ENCODE assay signal across 14 cellular contexts in the genomic region with DNA sequence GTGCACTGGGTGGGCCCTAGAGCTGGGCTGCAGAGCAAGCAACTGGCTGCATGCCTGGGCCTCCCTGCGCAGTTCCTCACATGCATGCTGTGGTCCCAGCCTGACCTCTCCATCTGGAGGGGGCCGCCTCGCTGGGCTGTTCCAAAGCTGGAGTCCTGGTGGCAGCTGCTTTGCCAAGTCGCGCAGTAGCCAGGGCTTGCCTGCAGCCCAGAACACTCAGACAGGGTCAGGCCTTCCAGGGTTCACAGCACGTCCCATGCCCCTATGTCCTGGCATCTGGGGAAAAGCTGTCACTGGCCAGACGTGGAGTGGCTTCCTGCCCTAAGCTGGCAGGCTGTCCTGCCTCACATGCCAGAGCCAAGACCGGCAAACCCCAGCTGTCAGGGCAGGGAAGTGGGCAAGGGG. TPM values are rescaled to one million over a fixed set of nuclear protein-coding genes. Genes with fewer than 3 reads are reported as not detected.
DNase-seq lines count a peak whose midpoint lies in the region; ATAC-seq, FAIRE-seq and TF ChIP-seq lines count a peak whose summit lies in the region.
"Had no signal": no experiment of that assay in that cellular context is flagged by ENCODE, and none has a peak within 500 bp of the region (broad histone marks: within the 10 kb centered on the region; RNA-seq: fewer than 3 reads in every experiment).

No MANE protein-coding gene starts in this region.

- H3K4me3 Mint-ChIP-seq in activated CD8-positive, alpha-beta T cell treated with anti-CD3 and anti-CD28 coated beads for 36 hours = no peak overlapping the region
- H3K4me3 Mint-ChIP-seq in naive thymus-derived CD4-positive, alpha-beta T cell = no peak overlapping the region
- H3K4me3 Mint-ChIP-seq: H9 had no signal

- no peaks in the 10 kb centered on the region for H3K27me3 ChIP-seq in naive thymus-derived CD4-positive, alpha-beta T cell (ENCODE audit: control insufficient read depth in 2 of 2, insufficient read depth in 2 of 2, low read length in 2 of 2)

- no peak overlapping the region for H3K27ac Mint-ChIP-seq in activated CD8-positive, alpha-beta T cell treated with anti-CD3 and anti-CD28 coated beads for 36 hours
- H3K27ac Mint-ChIP-seq in naive thymus-derived CD4-positive, alpha-beta T cell = no peak overlapping the region
- H3K27ac Mint-ChIP-seq: activated naive CD4-positive, alpha-beta T cell treated with anti-CD3 and anti-CD28 coated beads, Interleukin-2, amount 50 U/mL, for 72 hours; H9 had no signal

- in situ Hi-C loops in GM13976 (cut with MboI; ENCODE audit: low sequenced_read_pairs, unreplicated experiment) = no loop called here

- no peaks in the 10 kb centered on the region for H3K9me3 ChIP-seq in naive thymus-derived CD4-positive, alpha-beta T cell (ENCODE audit: control insufficient read depth in 2 of 3, low read length in 3 of 3)

- no peak overlapping the region for H3K4me3 ChIP-seq in fibroblast of pulmonary artery (replicated peaks; ENCODE audit: low read depth, low read length)
- H3K4me3 ChIP-seq in naive thymus-derived CD4-positive, alpha-beta T cell (ENCODE audit: low read length) = no peak overlapping the region

- no peak for FAIRE-seq in D721Med (lab: Jason Lieb, UNC)

- intact Hi-C loops in activated CD8-positive, alpha-beta T cell treated with anti-CD3 and anti-CD28 coated beads for 36 hours (cut with micrococcal nuclease) = no loop called here
- intact Hi-C loops in naive thymus-derived CD4-positive, alpha-beta T cell (cut with micrococcal nuclease) = no loop called here

- H3K4me1 Mint-ChIP-seq in activated CD8-positive, alpha-beta T cell treated with anti-CD3 and anti-CD28 coated beads for 36 hours (ENCODE audit: low read depth) = no peaks in the 10 kb centered on the region
- H3K4me1 Mint-ChIP-seq in naive thymus-derived CD4-positive, alpha-beta T cell = peaks cover 0 to 2% (median 0%) of the 10 kb centered on the region in 7 donors

- CTCF ChIA-PET in activated CD8-positive, alpha-beta T cell treated with anti-CD3 and anti-CD28 coated beads for 36 hours (lab: Charles Lee) = interaction anchor here (1.3 to 3.6 kb wide), 2 partner anchors 18 to 31 kb away, joined by 3 to 13 read pairs; no protein-coding TSS in a partner anchor
- CTCF ChIA-PET in naive thymus-derived CD4-positive, alpha-beta T cell (lab: Charles Lee) = interaction anchor here (0.5 to 0.9 kb wide), 2 partner anchors 17 to 54 kb away, joined by 3 read pairs; no protein-coding TSS in a partner anchor

- no peak for TF ChIP-seq CTCF in fibroblast of pulmonary artery (IDR thresholded peaks at IDR 0.05; ENCODE audit: low read length, missing control alignments)
- TF ChIP-seq CTCF in D721Med (IDR thresholded peaks at IDR 0.05; ENCODE audit: insufficient read depth, missing control alignments) = no peak
- no peak for TF ChIP-seq CTCF in GM13976 (IDR thresholded peaks at IDR 0.05; ENCODE audit: borderline replicate concordance, control extremely low read depth, extremely low read depth, insufficient read depth, missing control alignments)
- no peak for TF ChIP-seq CTCF in activated CD8-positive, alpha-beta T cell treated with anti-CD3 and anti-CD28 coated beads for 36 hours (IDR thresholded peaks at IDR 0.05)

- no peak for ATAC-seq in activated CD8-positive, alpha-beta T cell treated with anti-CD3 and anti-CD28 coated beads for 36 hours
- no peak for ATAC-seq in naive thymus-derived CD4-positive, alpha-beta T cell
- ATAC-seq: activated naive CD4-positive, alpha-beta T cell treated with anti-CD3 and anti-CD28 coated beads, Interleukin-2, amount 50 U/mL, for 72 hours had no signal

- POLR2A ChIA-PET in activated CD8-positive, alpha-beta T cell treated with anti-CD3 and anti-CD28 coated beads for 36 hours (lab: Charles Lee) = interaction anchor here (1.4 to 1.9 kb wide), 2 partner anchors 9 kb away, joined by 3 to 11 read pairs; no protein-coding TSS in a partner anchor
- POLR2A ChIA-PET in naive thymus-derived CD4-positive, alpha-beta T cell (lab: Charles Lee) = no interaction called here

- no peaks in the 10 kb centered on the region for H3K4me1 ChIP-seq in naive thymus-derived CD4-positive, alpha-beta T cell (ENCODE audit: control insufficient read depth in 2 of 2, insufficient read depth in 2 of 2, low read length in 2 of 2)

- peaks cover 29% of the 10 kb centered on the region for H3K36me3 Mint-ChIP-seq in activated CD8-positive, alpha-beta T cell treated with anti-CD3 and anti-CD28 coated beads for 36 hours (ENCODE audit: low read depth)
- peaks cover 5 to 34% (median 14%) of the 10 kb centered on the region in 5 donors for H3K36me3 Mint-ChIP-seq in naive thymus-derived CD4-positive, alpha-beta T cell

- no peaks in the 10 kb centered on the region for H3K27me3 Mint-ChIP-seq in activated CD8-positive, alpha-beta T cell treated with anti-CD3 and anti-CD28 coated beads for 36 hours
- H3K27me3 Mint-ChIP-seq in naive thymus-derived CD4-positive, alpha-beta T cell = no peaks in the 10 kb centered on the region

- H3K27ac ChIP-seq in substantia nigra (ENCODE audit: low read depth, low read length, poor library complexity, severe bottlenecking) = peak overlapping the region; percentile 84
- H3K27ac ChIP-seq in naive thymus-derived CD4-positive, alpha-beta T cell (ENCODE audit: low read depth, low read length) = no peak overlapping the region

- H3K9me3 Mint-ChIP-seq in activated CD8-positive, alpha-beta T cell treated with anti-CD3 and anti-CD28 coated beads for 36 hours = no peaks in the 10 kb centered on the region
- H3K9me3 Mint-ChIP-seq in naive thymus-derived CD4-positive, alpha-beta T cell = peaks cover 0 to 1% (median 0%) of the 10 kb centered on the region in 11 donors
- H3K9me3 Mint-ChIP-seq: activated naive CD4-positive, alpha-beta T cell treated with anti-CD3 and anti-CD28 coated beads, Interleukin-2, amount 50 U/mL, for 72 hours; H9 had no signal

- H3K36me3 ChIP-seq in naive thymus-derived CD4-positive, alpha-beta T cell (ENCODE audit: control insufficient read depth in 2 of 3, insufficient read depth in 3 of 3, low read length in 3 of 3) = peaks cover 0 to 50% (median 3%) of the 10 kb centered on the region in 3 experiments

- peak in 42 of 56 donors; percentile 22 to 83 (median 58) for DNase-seq in amygdala (lab: John Stamatoyannopoulos, UW)
- peak; percentile 69 for DNase-seq in fibroblast of pulmonary artery (ENCODE audit: low read depth)
- DNase-seq in midbrain (lab: John Stamatoyannopoulos, UW) = peak; percentile 64
- DNase-seq in substantia nigra (lab: John Stamatoyannopoulos, UW) = peak in 39 of 49 donors; percentile 29 to 88 (median 58)
- no peak for DNase-seq in D721Med (ENCODE audit: insufficient read length, low spot score)
- no peak for DNase-seq in GM13976 (ENCODE audit: low spot score)
- DNase-seq in activated CD8-positive, alpha-beta T cell treated with anti-CD3 and anti-CD28 coated beads for 36 hours = no peak
- no peak for DNase-seq in naive thymus-derived CD4-positive, alpha-beta T cell
- DNase-seq: DND-41, H9, NCI-H2029 treated with DMSO at 0.1 percent for 48 hours, SHP77 had no signal

RNA-seq across cellular contexts. Expression of a gene that starts 16.5 kb away (rescaled TPM):
- 1 to 10 TPM in 1 of 2 experiments, not detected in 1; 1.2 TPM for total RNA-seq in activated CD8-positive, alpha-beta T cell treated with anti-CD3 and anti-CD28 coated beads for 36 hours
- 1 to 10 TPM in 2 of 5 experiments, under 1 TPM in 3; 0.58 to 1.8 (median 0.89) TPM for total RNA-seq in naive thymus-derived CD4-positive, alpha-beta T cell
- polyA plus RNA-seq in naive thymus-derived CD4-positive, alpha-beta T cell = not detected

RNA-seq across cellular contexts. Expression of a gene that starts 35.5 kb away (rescaled TPM):
- total RNA-seq in activated CD8-positive, alpha-beta T cell treated with anti-CD3 and anti-CD28 coated beads for 36 hours = 10 to 100 TPM; 50.3 to 61.5 TPM
- 10 to 100 TPM; 45.3 to 99.3 (median 88.1) TPM for total RNA-seq in naive thymus-derived CD4-positive, alpha-beta T cell
- polyA plus RNA-seq in naive thymus-derived CD4-positive, alpha-beta T cell = 10 to 100 TPM; 52.4 to 70.6 TPM

RNA-seq across cellular contexts. Expression of a gene that starts 36.4 kb away (rescaled TPM):
- 10 to 100 TPM; 55.2 to 63.8 TPM for total RNA-seq in activated CD8-positive, alpha-beta T cell treated with anti-CD3 and anti-CD28 coated beads for 36 hours
- 10 to 100 TPM; 13.4 to 51.6 (median 27.8) TPM for total RNA-seq in naive thymus-derived CD4-positive, alpha-beta T cell
- polyA plus RNA-seq in naive thymus-derived CD4-positive, alpha-beta T cell = 10 to 100 TPM in 1 of 2 donors, 1 to 10 TPM in 1; 9.0 to 12.9 TPM

RNA-seq across cellular contexts. Expression of a gene that starts 56.4 kb away (rescaled TPM):
- total RNA-seq in activated CD8-positive, alpha-beta T cell treated with anti-CD3 and anti-CD28 coated beads for 36 hours = 1 to 10 TPM in 1 of 2 experiments, under 1 TPM in 1; 0.65 to 1.4 TPM
- 1 to 10 TPM in 4 of 5 experiments, under 1 TPM in 1; 0.39 to 2.0 (median 1.6) TPM for total RNA-seq in naive thymus-derived CD4-positive, alpha-beta T cell
- polyA plus RNA-seq in naive thymus-derived CD4-positive, alpha-beta T cell = under 1 TPM; 0.45 to 0.75 TPM
- total RNA-seq: renal cortical epithelial cell had no signal

Comparison
In these comparisons a context has a peak if more than half of its experiments do, and no peak if none do; other contexts are left out.
1. DNase-seq: peak in amygdala (42 of 56), fibroblast of pulmonary artery (single experiment), midbrain (single experiment) and substantia nigra (39 of 49); none in D721Med (single experiment), GM13976 (single experiment), activated CD8-positive, alpha-beta T cell treated with anti-CD3 and anti-CD28 coated beads for 36 hours (single experiment) and naive thymus-derived CD4-positive, alpha-beta T cell (0 of 9).